Comparison of ENCODE assay signal across 16 cellular contexts in the genomic region with DNA sequence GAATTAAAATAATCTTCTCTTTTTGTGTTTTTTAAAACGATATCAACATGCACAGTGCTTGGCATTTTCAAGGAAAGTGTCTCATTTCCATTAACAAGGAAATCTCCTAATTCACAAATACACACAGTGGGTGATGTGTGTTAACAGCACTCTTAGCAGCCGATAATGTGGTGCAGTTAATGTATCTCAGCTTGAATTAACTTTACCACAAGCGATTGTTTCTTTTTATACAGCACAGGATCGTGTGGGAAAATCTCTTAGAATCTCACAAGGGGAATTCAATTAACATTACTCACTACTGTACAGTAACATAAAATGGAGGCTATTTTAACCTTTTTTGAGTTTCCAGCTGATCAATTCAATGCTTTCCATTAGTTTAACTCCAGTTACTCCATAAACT.
DNase-seq lines count a peak whose midpoint lies in the region; TF ChIP-seq lines count a peak whose summit lies in the region.
"Had no signal": no experiment of that assay in that cellular context is flagged by ENCODE, and none has a peak within 500 bp of the region (broad histone marks: within the 10 kb centered on the region; RNA-seq: fewer than 3 reads in every experiment).

No MANE protein-coding gene starts in this region.

- no peak for TF ChIP-seq CTCF in choroid plexus epithelial cell (conservative IDR thresholded peaks at IDR 0.05; ENCODE audit: low read depth, low read length)

- no peak overlapping the region for H3K4me3 ChIP-seq in choroid plexus epithelial cell (ENCODE audit: low read depth, low read length)
- H3K4me3 ChIP-seq: A549, GM23338 had no signal

- DNase-seq in NCI-H748 (lab: John Stamatoyannopoulos, UW; ENCODE audit: unreplicated experiment) (peak; percentile 42), NCI-H748 treated with DMSO at 0.1 percent for 48 hours (lab: John Stamatoyannopoulos, UW) (no peak), NCI-H128 (lab: John Stamatoyannopoulos, UW; ENCODE audit: unreplicated experiment) (peak; percentile 20), choroid plexus epithelial cell (ENCODE audit: low read depth) (peak; percentile 17), cerebellum (ENCODE audit: low spot score) (no peak), 8988T (no peak), cerebellar cortex (ENCODE audit: low spot score) (no peak), OCI-M2 (lab: John Stamatoyannopoulos, UW; ENCODE audit: unreplicated experiment) (no peak)
- DNase-seq: BE2C; CD4-positive, alpha-beta memory T cell; DND-41; NCI-H1417 treated with DMSO at 0.1 percent for 48 hours; NCI-H510A; RPMI8226 had no signal

Comparison
In these comparisons a context has a peak if more than half of its experiments do, and no peak if none do; other contexts are left out.
1. DNase-seq: peak in NCI-H748 (single experiment), NCI-H128 (single experiment) and choroid plexus epithelial cell (single experiment); none in NCI-H748 treated with DMSO at 0.1 percent for 48 hours (single experiment), cerebellum (single experiment), 8988T (single experiment), cerebellar cortex (single experiment) and OCI-M2 (single experiment).